In the genomic region with DNA sequence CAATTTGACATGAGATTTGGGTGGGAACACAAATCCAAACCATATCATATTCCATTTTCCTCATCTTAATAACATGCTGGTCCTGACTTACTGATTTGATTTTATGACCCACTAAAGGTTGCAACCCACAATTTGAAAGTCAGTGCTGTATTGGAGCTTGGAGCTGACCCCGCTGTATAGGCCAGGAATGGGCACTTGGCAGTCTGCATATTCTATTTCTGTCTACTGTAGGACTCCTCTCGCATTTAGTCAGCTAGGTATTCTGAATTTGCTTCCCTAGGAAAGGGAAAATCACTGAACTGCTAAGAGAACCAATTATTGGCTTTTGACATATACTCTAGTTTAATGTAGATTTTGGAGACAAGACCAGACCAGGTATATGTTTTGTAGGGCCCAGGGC, we compare ENCODE assay signal across 23 cellular contexts.
"Had no signal": no experiment of that assay in that cellular context is flagged by ENCODE, and none has a peak within 500 bp of the region (broad histone marks: within the 10 kb centered on the region; RNA-seq: fewer than 3 reads in every experiment).

No MANE protein-coding gene starts in this region.

- DNase-seq: colonic mucosa; cortex of kidney; dermis blood vessel endothelial cell; dorsolateral prefrontal cortex; effector CD4-positive, alpha-beta T cell; effector CD8-positive, alpha-beta T cell; effector memory CD4-positive, alpha-beta T cell; effector memory CD8-positive, alpha-beta T cell; endodermal cell; erythroblast; esophagus squamous epithelium; foreskin fibroblast; foreskin keratinocyte; foreskin melanocyte; gastrocnemius medialis; glutamatergic neuron; head of caudate nucleus; heart right ventricle had no signal

- H3K4me1 ChIP-seq: colonic mucosa, esophagus muscularis mucosa, esophagus squamous epithelium, foreskin keratinocyte, gastrocnemius medialis, gastroesophageal sphincter, heart right ventricle had no signal

- H3K27me3 ChIP-seq: colonic mucosa, dorsolateral prefrontal cortex, esophagus muscularis mucosa, esophagus squamous epithelium, foreskin keratinocyte, gastrocnemius medialis, gastroesophageal sphincter, heart right ventricle had no signal

- H3K36me3 ChIP-seq: colonic mucosa, esophagus muscularis mucosa, esophagus squamous epithelium, gastrocnemius medialis, gastroesophageal sphincter, heart right ventricle had no signal

- H3K4me3 ChIP-seq: colonic mucosa, coronary artery, dorsolateral prefrontal cortex, esophagus muscularis mucosa, esophagus squamous epithelium, gastrocnemius medialis, gastroesophageal sphincter, heart right ventricle had no signal

- H3K27ac ChIP-seq: colonic mucosa, coronary artery, dorsolateral prefrontal cortex, epithelial cell of prostate, esophagus muscularis mucosa, esophagus squamous epithelium, foreskin keratinocyte, gastrocnemius medialis, gastroesophageal sphincter, heart right ventricle had no signal

- ATAC-seq: effector memory CD8-positive, alpha-beta T cell; esophagus mucosa; foreskin keratinocyte; gastrocnemius medialis; gastroesophageal sphincter had no signal

- H3K9me3 ChIP-seq: colonic mucosa, esophagus muscularis mucosa, esophagus squamous epithelium, gastrocnemius medialis, gastroesophageal sphincter had no signal
